Comparison of ENCODE assay signal across 8 cellular contexts in the genomic region with DNA sequence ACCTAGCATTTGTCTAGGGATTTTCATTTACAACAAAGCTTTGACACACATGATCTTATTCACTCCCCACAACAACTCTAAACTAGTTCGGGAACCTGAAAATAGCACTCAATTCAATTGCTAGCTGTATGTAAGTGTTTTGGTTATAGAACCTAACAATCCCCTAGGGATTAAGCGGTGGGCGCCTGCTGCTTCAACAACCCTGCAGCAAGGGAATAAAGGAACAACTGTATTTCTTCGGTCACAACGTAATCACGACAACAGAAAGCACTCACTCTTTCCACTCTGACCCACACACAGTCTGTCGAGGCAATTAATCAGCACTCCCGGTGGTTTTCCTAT. TPM values are rescaled to one million over a fixed set of nuclear protein-coding genes. Genes with fewer than 3 reads are reported as not detected.
DNase-seq lines count a peak whose midpoint lies in the region; ATAC-seq and TF ChIP-seq lines count a peak whose summit lies in the region.

No MANE protein-coding gene starts in this region.

- CTCF ChIA-PET in IMR-90 (lab: Yijun Ruan, JAX), result no interaction called here

- no peak overlapping the region for H3K27ac ChIP-seq in IMR-90 (ENCODE audit: insufficient read depth, low read length)
- no peak overlapping the region for H3K27ac ChIP-seq in ovary

- no peak overlapping the region for H2AK9ac ChIP-seq in IMR-90 (replicated peaks; ENCODE audit: low read depth, low read length, poor library complexity)

- peak overlapping the region; percentile 70 for H3K4me3 ChIP-seq in IMR-90 (ENCODE audit: insufficient read depth, low read depth, low read length)
- H3K4me3 ChIP-seq in ovary, result peak overlapping the region; percentile 62

- in situ Hi-C loops in IMR-90 (cut with MboI; ENCODE audit: low sequenced_read_pairs), result no loop called here

- H2AK5ac ChIP-seq in IMR-90 (ENCODE audit: low read depth, low read length), result no peak overlapping the region

- no peak overlapping the region for H4K91ac ChIP-seq in IMR-90 (ENCODE audit: insufficient read depth, low read depth, low read length)

- H3K56ac ChIP-seq in IMR-90 (ENCODE audit: extremely low read depth, insufficient read depth, low read length), result no peak overlapping the region

- peak overlapping the region; percentile 65 for H3K4ac ChIP-seq in IMR-90 (ENCODE audit: low read depth, low read length)

- TF ChIP-seq RAD21 in IMR-90 (IDR thresholded peaks at IDR 0.05; ENCODE audit: low read length), result no peak

- no peak overlapping the region for H3K23ac ChIP-seq in IMR-90 (ENCODE audit: low read depth, low read length)

- no peak for TF ChIP-seq EP300 in ovary (IDR thresholded peaks at IDR 0.05)

- BruUV-seq in IMR-90 (replicated peaks; lab: Mats Ljungman, UMichigan), result no TSS peak

- H3K4me1 ChIP-seq in IMR-90 (ENCODE audit: control insufficient read depth, insufficient read depth, low read length), result no peaks in the 10 kb centered on the region
- no peaks in the 10 kb centered on the region for H3K4me1 ChIP-seq in ovary (ENCODE audit: insufficient read depth)

- no peak overlapping the region for H3K18ac ChIP-seq in IMR-90 (ENCODE audit: low read depth, low read length)

- dilution Hi-C loops in IMR-90 (cut with HindIII; ENCODE audit: low sequenced_read_pairs, unreplicated experiment), result no loop called here

- H4K8ac ChIP-seq in IMR-90 (ENCODE audit: low read depth in 2 of 2, low read length in 2 of 2), result peak overlapping the region; percentile 38 to 74; a peak in 3 of 4 replicates

- TF ChIP-seq POLR2A in IMR-90 (IDR thresholded peaks at IDR 0.05; ENCODE audit: low read depth, low read length) (no peak), ovary (IDR thresholded peaks at IDR 0.05) (no peak)

- H2BK20ac ChIP-seq in IMR-90 (ENCODE audit: low read depth, low read length), result no peak overlapping the region

- WGBS in IMR-90 (ENCODE audit: extremely low coverage in 2 of 2, insufficient read length in 1 of 2), 2 experiments, result 40% methylated on average over 1 of the region's 8 CpGs; no CpG with 5 or more reads in 1 of the 2 experiments
- 24 to 34% (median 25%) methylated on average over 8 of the region's 8 CpGs for WGBS in ovary, 3 donors

- TF ChIP-seq CTCF in IMR-90 (conservative IDR thresholded peaks at IDR 0.05; ENCODE audit: low read depth, low read length) (no peak), ovary (IDR thresholded peaks at IDR 0.05) (no peak)

- DNase-seq in NOMO-1 treated with DMSO at 0.1 percent for 48 hours (lab: John Stamatoyannopoulos, UW; ENCODE audit: unreplicated experiment), result peak; percentile 2
- DNase-seq in NOMO-1 treated with dmso at 0.1 percent for 144 hours (lab: John Stamatoyannopoulos, UW; ENCODE audit: unreplicated experiment), result no peak
- DNase-seq in IMR-90, result no peak
- peak; percentile 50 for DNase-seq in dermis blood vessel endothelial cell
- DNase-seq in ovary, result no peak
- DNase-seq in NCI-H1105 treated with DMSO at 0.1 percent for 48 hours (lab: John Stamatoyannopoulos, UW), result no peak
- DNase-seq in AG08395 (ENCODE audit: low spot score), result no peak

- peak overlapping the region; percentile 80 for H2AFZ ChIP-seq in IMR-90 (replicated peaks; ENCODE audit: low read length, poor library complexity)

- peak overlapping the region; percentile 11 for H3K4me2 ChIP-seq in IMR-90 (ENCODE audit: low read depth, low read length)

- H3K9ac ChIP-seq in IMR-90 (ENCODE audit: low read depth, low read length), result 0 out of 2 replicates have a peak overlapping the region, but pooled peaks have one; percentile 41

- H2BK15ac ChIP-seq in IMR-90 (ENCODE audit: low read depth, low read length), result no peak overlapping the region

- peak overlapping the region; percentile 5; the same call in 1 of the 2 replicates for H4K5ac ChIP-seq in IMR-90 (ENCODE audit: low read depth, low read length)

- H3K9me3 ChIP-seq in IMR-90 (ENCODE audit: control insufficient read depth, insufficient read depth, low read length), result no peaks in the 10 kb centered on the region
- H3K9me3 ChIP-seq in ovary, result no peaks in the 10 kb centered on the region

- no peak for ATAC-seq in IMR-90 (ENCODE audit: low read depth)
- no peak for ATAC-seq in HG02970 (IDR thresholded peaks at IDR 0.05; ENCODE audit: low FRiP score, unreplicated experiment)

- H3K36me3 ChIP-seq in IMR-90 (ENCODE audit: control insufficient read depth, insufficient read depth, low read length) (no peaks in the 10 kb centered on the region), ovary (no peaks in the 10 kb centered on the region)

- H2BK5ac ChIP-seq in IMR-90 (ENCODE audit: low read depth, low read length, poor library complexity, severe bottlenecking), result no peak overlapping the region

- no peak overlapping the region for H2BK120ac ChIP-seq in IMR-90 (ENCODE audit: low read depth, low read length)

- POLR2A ChIA-PET in IMR-90 (lab: Charles Lee; ENCODE audit: unreplicated experiment), result no interaction called here

- H4K20me1 ChIP-seq in IMR-90 (ENCODE audit: insufficient read depth, low read length), result no peaks in the 10 kb centered on the region

- peak overlapping the region; percentile 70 for H3K14ac ChIP-seq in IMR-90 (replicated peaks; ENCODE audit: low read depth, low read length)

- intact Hi-C loops in IMR-90 (cut with micrococcal nuclease), result loop anchor here (1.0 kb wide), 1 partner anchor 312 kb away; no protein-coding TSS in a partner anchor
- intact Hi-C loops in ovary (cut with DNase I), result no loop called here

- peaks cover 0 to 8% of the 10 kb centered on the region in 2 experiments; a peak in 2 of 4 replicates for H3K79me1 ChIP-seq in IMR-90 (ENCODE audit: low read depth in 1 of 2, low read length in 2 of 2)

- no peaks in the 10 kb centered on the region for H3K9me1 ChIP-seq in IMR-90 (ENCODE audit: insufficient read depth, low read length)

- no peaks in the 10 kb centered on the region for H3K27me3 ChIP-seq in IMR-90 (ENCODE audit: control insufficient read depth, insufficient read depth, low read length)
- no peaks in the 10 kb centered on the region for H3K27me3 ChIP-seq in ovary

TF ChIP-seq in IMR-90, 13 proteins besides CTCF, POLR2A, EP300 and RAD21:
- TF ChIP-seq CEBPB (IDR thresholded peaks at IDR 0.05; ENCODE audit: low read depth, low read length), result no peak
- TF ChIP-seq, protein P1, sequence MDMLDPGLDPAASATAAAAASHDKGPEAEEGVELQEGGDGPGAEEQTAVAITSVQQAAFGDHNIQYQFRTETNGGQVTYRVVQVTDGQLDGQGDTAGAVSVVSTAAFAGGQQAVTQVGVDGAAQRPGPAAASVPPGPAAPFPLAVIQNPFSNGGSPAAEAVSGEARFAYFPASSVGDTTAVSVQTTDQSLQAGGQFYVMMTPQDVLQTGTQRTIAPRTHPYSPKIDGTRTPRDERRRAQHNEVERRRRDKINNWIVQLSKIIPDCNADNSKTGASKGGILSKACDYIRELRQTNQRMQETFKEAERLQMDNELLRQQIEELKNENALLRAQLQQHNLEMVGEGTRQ (IDR thresholded peaks at IDR 0.05; ENCODE audit: low read depth, low read length), result no peak
- TF ChIP-seq MXI1 (IDR thresholded peaks at IDR 0.05; ENCODE audit: borderline replicate concordance, low read depth, low read length), result no peak
- TF ChIP-seq BHLHE40 (IDR thresholded peaks at IDR 0.05; ENCODE audit: low read depth, low read length), result no peak
- TF ChIP-seq MAFK (IDR thresholded peaks at IDR 0.05; ENCODE audit: low read depth, low read length), result no peak
- TF ChIP-seq NFE2L2 (IDR thresholded peaks at IDR 0.05; ENCODE audit: low read depth, low read length), result no peak
- no peak for TF ChIP-seq CHD1 (IDR thresholded peaks at IDR 0.05; ENCODE audit: low read depth, low read length)
- TF ChIP-seq, protein P2, sequence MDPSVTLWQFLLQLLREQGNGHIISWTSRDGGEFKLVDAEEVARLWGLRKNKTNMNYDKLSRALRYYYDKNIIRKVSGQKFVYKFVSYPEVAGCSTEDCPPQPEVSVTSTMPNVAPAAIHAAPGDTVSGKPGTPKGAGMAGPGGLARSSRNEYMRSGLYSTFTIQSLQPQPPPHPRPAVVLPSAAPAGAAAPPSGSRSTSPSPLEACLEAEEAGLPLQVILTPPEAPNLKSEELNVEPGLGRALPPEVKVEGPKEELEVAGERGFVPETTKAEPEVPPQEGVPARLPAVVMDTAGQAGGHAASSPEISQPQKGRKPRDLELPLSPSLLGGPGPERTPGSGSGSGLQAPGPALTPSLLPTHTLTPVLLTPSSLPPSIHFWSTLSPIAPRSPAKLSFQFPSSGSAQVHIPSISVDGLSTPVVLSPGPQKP (IDR thresholded peaks at IDR 0.05; ENCODE audit: borderline replicate concordance, low read depth, low read length), result no peak
- no peak for TF ChIP-seq MAZ (IDR thresholded peaks at IDR 0.05; ENCODE audit: borderline replicate concordance, low read depth, low read length)
- TF ChIP-seq RCOR1 (IDR thresholded peaks at IDR 0.05; ENCODE audit: insufficient replicate concordance, low read length), result no peak
- TF ChIP-seq SMC3 (IDR thresholded peaks at IDR 0.05; ENCODE audit: low read depth, low read length), result no peak

RNA-seq across cellular contexts. Expression of a gene that starts 0.7 kb away (rescaled TPM):
- total RNA-seq in IMR-90 (2012; rRNA removed), result 19.9 and 27.5 TPM in 2 replicates
- 3.4 and 3.6 TPM in 2 replicates for polyA plus RNA-seq in IMR-90 (2012; rRNA removed)
- polyA plus RNA-seq in IMR-90 (2012; cell fraction: cytosol; rRNA removed), result 0.76 and 0.93 TPM in 2 replicates
- 0.66 and 2.5 TPM in 2 replicates for polyA plus RNA-seq in IMR-90 (2012; cell fraction: nucleus; rRNA removed; ENCODE audit: low replicate concordance)
- 25.4 and 37.6 TPM in 2 replicates for total RNA-seq in dermis blood vessel endothelial cell
- total RNA-seq in ovary, result 10 to 100 TPM; 19.4 to 30.9 (median 25.7) TPM
- 10 to 100 TPM in 1 of 2 donors, 1 to 10 TPM in 1; 8.1 to 10.5 TPM for polyA plus RNA-seq in ovary

Comparison
In these comparisons a context has a peak if more than half of its experiments do, and no peak if none do; other contexts are left out.
1. DNase-seq: peak in NOMO-1 treated with DMSO at 0.1 percent for 48 hours (single experiment) and dermis blood vessel endothelial cell (single experiment); none in NOMO-1 treated with dmso at 0.1 percent for 144 hours (single experiment), IMR-90 (single experiment), ovary (0 of 5), NCI-H1105 treated with DMSO at 0.1 percent for 48 hours (single experiment) and AG08395 (single experiment).